ENCODE assay signal across 8 cellular contexts in the genomic region with DNA sequence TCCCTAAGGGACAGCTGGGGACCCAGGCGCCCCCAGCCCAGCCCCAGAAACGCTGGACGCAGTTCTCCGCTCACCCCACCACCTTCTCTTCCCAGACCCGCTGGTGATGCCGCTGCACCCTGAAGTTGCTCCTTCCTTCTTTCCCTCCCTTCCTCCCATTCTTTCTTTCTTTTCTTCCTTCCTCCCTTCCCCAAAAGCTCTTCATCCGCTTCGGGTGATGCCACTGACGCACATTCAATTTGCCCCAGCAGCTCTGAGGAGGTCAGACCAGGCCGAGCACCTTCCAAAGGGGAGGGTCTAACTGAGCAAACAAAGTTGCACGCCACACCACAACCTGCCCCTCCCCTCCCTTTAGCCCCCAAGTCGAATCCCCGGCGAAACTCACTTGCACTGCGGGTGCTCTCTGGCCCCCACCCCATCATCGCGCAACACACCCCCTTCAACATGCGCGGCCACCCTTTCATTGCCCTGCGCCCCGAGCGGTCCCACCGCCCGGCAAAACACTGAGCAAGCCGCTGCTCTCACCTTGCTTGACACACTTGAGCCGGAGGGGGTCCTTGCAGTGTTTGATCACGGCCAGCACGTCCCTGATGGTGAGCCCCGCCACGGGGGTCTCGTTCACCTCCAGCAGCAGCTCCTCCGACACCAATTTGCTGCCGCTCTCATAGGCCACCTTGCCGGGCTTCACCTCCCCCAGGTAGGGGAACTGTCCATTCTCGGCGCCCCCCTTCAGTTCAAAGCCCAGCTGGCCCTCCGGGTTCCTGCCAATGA. TPM values are rescaled to one million over a fixed set of nuclear protein-coding genes. Genes with fewer than 3 reads are reported as not detected.
DNase-seq lines count a peak whose midpoint lies in the region; TF ChIP-seq lines count a peak whose summit lies in the region.

No MANE protein-coding gene starts in this region.

- H3K36me3 ChIP-seq in A673 (ENCODE audit: insufficient read depth, low read length, poor library complexity, severe bottlenecking) = no peaks in the 10 kb centered on the region
- H3K36me3 ChIP-seq in HUES6 (ENCODE audit: control insufficient read depth, insufficient read depth, low read length) = no peaks in the 10 kb centered on the region
- no peaks in the 10 kb centered on the region for H3K36me3 ChIP-seq in colonic mucosa
- peaks cover 0 to 2% of the 10 kb centered on the region in 2 donors for H3K36me3 ChIP-seq in stomach smooth muscle (ENCODE audit: control insufficient read depth in 2 of 2, insufficient read depth in 2 of 2, low read length in 2 of 2)

- H3K9ac ChIP-seq in HUES6 (ENCODE audit: low read length) (peak overlapping the region; percentile 2), colonic mucosa (ENCODE audit: low read depth in 2 of 2, low read length in 2 of 2) (peak overlapping the region; percentile 8 to 68), stomach smooth muscle (ENCODE audit: low read length in 2 of 2) (peak overlapping the region; percentile 94 to 96)

- TF ChIP-seq CTCF in A673 (conservative IDR thresholded peaks at IDR 0.05; ENCODE audit: low read depth, low read length) (no peak), colonic mucosa (IDR thresholded peaks at IDR 0.05) (no peak)

- H3K9me3 ChIP-seq in A673 (ENCODE audit: low read depth, low read length, poor library complexity, severe bottlenecking) (no peaks in the 10 kb centered on the region), HUES6 (ENCODE audit: control insufficient read depth, insufficient read depth, low read depth, low read length) (no peaks in the 10 kb centered on the region), colonic mucosa (no peaks in the 10 kb centered on the region), stomach smooth muscle (ENCODE audit: control insufficient read depth in 2 of 2, low read length in 2 of 2) (no peaks in the 10 kb centered on the region)

- intact Hi-C loops in A673 (cut with micrococcal nuclease; ENCODE audit: unreplicated experiment) (no loop called here), colonic mucosa (cut with DNase I) (no loop called here)

- H3K4me1 ChIP-seq in A673 (ENCODE audit: insufficient read depth, low read length, poor library complexity, severe bottlenecking) (no peaks in the 10 kb centered on the region), HUES6 (ENCODE audit: control insufficient read depth, insufficient read depth, low read length) (0 out of 2 replicates have a peak, but pooled peaks cover 6% of the 10 kb centered on the region), colonic mucosa (no peaks in the 10 kb centered on the region), stomach smooth muscle (ENCODE audit: control insufficient read depth, insufficient read depth, low read length) (peaks cover 23% of the 10 kb centered on the region)

- POLR2A ChIA-PET in A673 (lab: Charles Lee; ENCODE audit: low non-redundant PET) = no interaction called here

- no TSS peak for BruUV-seq in A673 (replicated peaks; lab: Mats Ljungman, UMichigan)

- H3K27me3 ChIP-seq in A673 (replicated peaks; ENCODE audit: insufficient read depth, low read depth, low read length, poor library complexity) (peaks cover 93% of the 10 kb centered on the region), HUES6 (ENCODE audit: control insufficient read depth, insufficient read depth, low read length) (peaks cover 79% of the 10 kb centered on the region), colonic mucosa (peaks cover 23% of the 10 kb centered on the region), stomach smooth muscle (ENCODE audit: control insufficient read depth in 1 of 2, insufficient read depth in 2 of 2, low read length in 2 of 2) (no peaks in the 10 kb centered on the region)

- CTCF ChIA-PET in A673 (lab: Charles Lee) = no interaction called here

- H3K4me3 ChIP-seq in A673 (ENCODE audit: low read depth, low read length, poor library complexity, severe bottlenecking) = peak overlapping the region; percentile 39
- peak overlapping the region; percentile 79 for H3K4me3 ChIP-seq in HUES6 (ENCODE audit: low read depth, low read length)
- peak overlapping the region; percentile 46 for H3K4me3 ChIP-seq in colonic mucosa
- peak overlapping the region; percentile 93 for H3K4me3 ChIP-seq in stomach smooth muscle (ENCODE audit: low read length in 2 of 2)

- no peak overlapping the region for H3K27ac ChIP-seq in A673 (ENCODE audit: low read depth, low read length, poor library complexity, severe bottlenecking)
- no peak overlapping the region for H3K27ac ChIP-seq in HUES6 (ENCODE audit: low read depth, low read length)
- peak overlapping the region; percentile 77 for H3K27ac ChIP-seq in colonic mucosa
- H3K27ac ChIP-seq in stomach smooth muscle (ENCODE audit: low read length) = peak overlapping the region; percentile 97

- DNase-seq in A673 (ENCODE audit: low spot score) (no peak), colonic mucosa (peak; percentile 20), left kidney (ENCODE audit: low read depth, low spot score) (peak; percentile 67), NOMO-1 treated with dmso at 0.1 percent for 144 hours (lab: John Stamatoyannopoulos, UW; ENCODE audit: unreplicated experiment) (no peak), activated gamma-delta T cell treated with Interleukin-2 at 50 U/mL for 16 hours (no peak), GM19240 (ENCODE audit: insufficient read length, low spot score) (no peak)

RNA-seq across cellular contexts. Expression of gene MAGI2, which starts 0.8 kb away (rescaled TPM):
- total RNA-seq in A673 (2021) (0.34 and 0.57 TPM in 2 replicates), colonic mucosa (1 to 10 TPM; 1.1 to 2.4 TPM)

Comparison
In these comparisons a context has a peak if more than half of its experiments do, and no peak if none do; other contexts are left out.
1. DNase-seq: peak in colonic mucosa (single experiment) and left kidney (single experiment); none in A673 (single experiment), NOMO-1 treated with dmso at 0.1 percent for 144 hours (single experiment), activated gamma-delta T cell treated with Interleukin-2 at 50 U/mL for 16 hours (single experiment) and GM19240 (single experiment).
2. H3K27ac ChIP-seq: peak in colonic mucosa (single experiment) and stomach smooth muscle (single experiment); none in A673 (single experiment) and HUES6 (single experiment).
3. H3K4me3 ChIP-seq: peak in every context shown above with its lines; median percentile 93 in stomach smooth muscle; 79 in HUES6; 46 in colonic mucosa; 39 in A673.
4. H3K9ac ChIP-seq: peak in every context shown above with its lines; median percentile 95 in stomach smooth muscle; 38 in colonic mucosa; 2 in HUES6.